ENCODE assay signal across 8 cellular contexts in genomic region chr3:133662256-133662773, GRCh38. TPM values are rescaled to one million over a fixed set of nuclear protein-coding genes. Genes with fewer than 3 reads are reported as not detected.
DNase-seq lines count a peak whose midpoint lies in the region; ATAC-seq and TF ChIP-seq lines count a peak whose summit lies in the region.

No MANE protein-coding gene starts in this region.

- no peak for TF ChIP-seq EP300 in stomach (IDR thresholded peaks at IDR 0.05)

- peaks cover 43% of the 10 kb centered on the region for H3K36me3 ChIP-seq in DOHH2 (ENCODE audit: control insufficient read depth, low read length)
- H3K36me3 ChIP-seq in right lobe of liver: peaks cover 0 to 13% (median 0%) of the 10 kb centered on the region in 4 donors
- peaks cover 15 to 22% (median 18%) of the 10 kb centered on the region in 4 donors for H3K36me3 ChIP-seq in stomach

- TF ChIP-seq CTCF in DOHH2 (IDR thresholded peaks at IDR 0.05; ENCODE audit: low read depth, low read length, poor library complexity, severe bottlenecking) (peak; percentile 13), RWPE1 (conservative IDR thresholded peaks at IDR 0.05; ENCODE audit: low read depth) (peak; percentile 26; the same call in 1 of the 2 replicates), right lobe of liver (IDR thresholded peaks at IDR 0.05) (peak in 3 of 4 donors; percentile 19 to 27 (median 22)), stomach (IDR thresholded peaks at IDR 0.05) (no peak)

- intact Hi-C loops in right lobe of liver (cut with DNase I) (loop anchor here in 1 of 2 donors (5.0 kb wide), 1 partner anchor 90 kb away; no protein-coding TSS in a partner anchor), stomach (cut with DNase I; ENCODE audit: low total_unique reads) (no loop called here)

- peak overlapping the region; percentile 77 for H3K27ac ChIP-seq in DOHH2 (ENCODE audit: low read depth, low read length)
- H3K27ac ChIP-seq in RWPE1: peak overlapping the region; percentile 83
- H3K27ac ChIP-seq in cingulate gyrus (ENCODE audit: low read depth, low read length): peak overlapping the region; percentile 1
- peak overlapping the region; percentile 29 to 72 (median 68) for H3K27ac ChIP-seq in right lobe of liver
- peak overlapping the region; percentile 71 to 92 (median 88) for H3K27ac ChIP-seq in stomach

- DNase-seq in HT1080 (ENCODE audit: low read depth) (peak; percentile 60), RWPE1 (ENCODE audit: low spot score) (peak; percentile 49), right lobe of liver (no peak), stomach (no peak)
- DNase-seq in activated CD8-positive, alpha-beta memory T cell treated with anti-CD3 and anti-CD28 coated beads for 24 hours: no peak

- no peaks in the 10 kb centered on the region for H3K9me2 ChIP-seq in DOHH2 (replicated peaks; ENCODE audit: control insufficient read depth, low read length)

- H3K4me2 ChIP-seq in DOHH2 (ENCODE audit: low read length): peak overlapping the region; percentile 97

- no peaks in the 10 kb centered on the region for H3K27me3 ChIP-seq in DOHH2 (ENCODE audit: control insufficient read depth, low read length)
- H3K27me3 ChIP-seq in right lobe of liver: no peaks in the 10 kb centered on the region
- H3K27me3 ChIP-seq in stomach: no peaks in the 10 kb centered on the region

- POLR2A ChIA-PET in RWPE1 (lab: Yijun Ruan, JAX; ENCODE audit: low non-redundant PET): no interaction called here

- CTCF ChIA-PET in RWPE1 (lab: Yijun Ruan, JAX): interaction anchor here (0.7 to 1.3 kb wide), 3 partner anchors 154 to 254 kb away, joined by 3 to 6 read pairs (median 3); no protein-coding TSS in a partner anchor

- no peak for TF ChIP-seq POLR2A in right lobe of liver (IDR thresholded peaks at IDR 0.05)
- no peak for TF ChIP-seq POLR2A in stomach (IDR thresholded peaks at IDR 0.05)

- 14% methylated on average over 10 of the region's 10 CpGs for WGBS in right lobe of liver (ENCODE audit: insufficient coverage, low coverage, low lambda C conversion rate, missing lambda C conversion rate)
- 18 to 23% (median 21%) methylated on average over 10 of the region's 10 CpGs for WGBS in stomach, 5 donors

- H4K20me1 ChIP-seq in DOHH2 (ENCODE audit: control insufficient read depth, insufficient read depth, low read depth, low read length): peaks cover 6% of the 10 kb centered on the region; the same call in 1 of the 2 replicates

- H3F3A ChIP-seq in DOHH2 (ENCODE audit: control insufficient read depth, insufficient read depth): peaks cover 3% of the 10 kb centered on the region; the same call in 1 of the 2 replicates

- H3K4me1 ChIP-seq in DOHH2 (ENCODE audit: control insufficient read depth, low read length) (peaks cover 33% of the 10 kb centered on the region), right lobe of liver (peaks cover 0 to 22% (median 8%) of the 10 kb centered on the region in 4 donors), stomach (peaks cover 6 to 44% (median 31%) of the 10 kb centered on the region in 4 donors)

- H3K9me3 ChIP-seq in DOHH2 (ENCODE audit: control insufficient read depth, insufficient read depth, low read length): no peaks in the 10 kb centered on the region
- H3K9me3 ChIP-seq in right lobe of liver: no peaks in the 10 kb centered on the region
- no peaks in the 10 kb centered on the region for H3K9me3 ChIP-seq in stomach

- ATAC-seq in GM21360 (IDR thresholded peaks at IDR 0.05; ENCODE audit: unreplicated experiment) (peak; percentile 51), right lobe of liver (peak; percentile 60 to 84 (median 70))

- peaks cover 56% of the 10 kb centered on the region for H3K79me2 ChIP-seq in DOHH2 (ENCODE audit: control insufficient read depth, low read length)

- H3K4me3 ChIP-seq in DOHH2 (ENCODE audit: low read length): peak overlapping the region; percentile 98
- H3K4me3 ChIP-seq in right lobe of liver: peak overlapping the region; percentile 73 to 92 (median 77)
- peak overlapping the region; percentile 77 to 95 (median 92) for H3K4me3 ChIP-seq in stomach

RNA-seq across cellular contexts. Expression of gene TOPBP1, which starts 0.6 kb away (rescaled TPM):
- 73.0 and 96.4 TPM in 2 replicates for total RNA-seq in HT1080 (2014; rRNA removed; shearing (Covaris generic))
- 49.4 and 58.4 TPM in 2 replicates for polyA plus RNA-seq in HT1080 (2015; cell fraction: cytosol; rRNA removed)
- polyA plus RNA-seq in HT1080 (2015; cell fraction: nucleus; rRNA removed): 144 and 145 TPM in 2 replicates
- 10 to 100 TPM in 2 of 6 experiments, 1 to 10 TPM in 4; 5.3 to 20.6 (median 8.1) TPM for total RNA-seq in right lobe of liver
- 10 to 100 TPM; 41.7 to 78.1 (median 49.1) TPM for total RNA-seq in stomach
- polyA plus RNA-seq in stomach: 10 to 100 TPM in 1 of 3 donors, 1 to 10 TPM in 2; 5.5 to 10.6 (median 7.3) TPM

Comparison
In these comparisons a context has a peak if more than half of its experiments do, and no peak if none do; other contexts are left out.
1. H3K27ac ChIP-seq: peak in every context shown above with its lines; median percentile 88 in stomach; 83 in RWPE1; 77 in DOHH2; 68 in right lobe of liver; 1 in cingulate gyrus.
2. CTCF ChIP-seq: peak in DOHH2 (single experiment), RWPE1 (single experiment) and right lobe of liver (3 of 4); none in stomach (0 of 7).
3. DNase-seq: peak in HT1080 (single experiment) and RWPE1 (single experiment); none in right lobe of liver (0 of 3), stomach (single experiment) and activated CD8-positive, alpha-beta memory T cell treated with anti-CD3 and anti-CD28 coated beads for 24 hours (single experiment).
4. Peak in every context shown above with its lines, with median percentiles within 50 percentile points of each other: H3K4me3 ChIP-seq.